In the genomic region with DNA sequence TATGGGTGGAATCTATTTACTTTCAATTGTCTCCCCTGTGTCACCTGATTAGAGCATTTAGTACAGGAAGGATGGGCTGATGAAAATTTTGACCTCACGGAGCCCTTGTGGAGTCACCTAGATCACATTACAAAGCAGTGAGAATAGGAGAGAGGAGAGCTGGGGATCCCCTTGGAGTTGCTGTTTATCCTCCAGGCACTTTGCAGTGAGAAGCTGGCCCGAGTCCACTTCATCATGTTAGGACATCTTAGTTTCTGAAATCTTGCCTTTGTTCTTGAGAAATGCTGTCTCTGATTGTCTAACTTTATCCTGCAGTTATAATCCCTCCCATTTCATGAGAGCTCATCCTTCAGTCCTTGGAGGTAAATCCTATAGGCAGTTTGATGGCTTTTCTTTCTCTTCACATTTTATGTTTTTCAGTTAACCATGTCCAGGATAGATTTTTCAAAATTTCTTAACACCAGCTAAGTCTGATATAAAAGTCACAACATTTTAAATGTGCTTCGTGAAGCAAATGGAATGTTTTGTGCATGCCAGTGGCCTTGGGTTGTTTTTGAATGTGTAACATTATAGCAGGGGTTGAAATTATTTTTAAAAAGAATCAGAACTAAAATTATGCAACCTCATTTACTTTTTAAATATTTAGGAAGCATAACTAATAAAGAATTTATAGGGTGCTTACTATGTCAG, we compare ENCODE assay signal across 10 cellular contexts.
DNase-seq lines count a peak whose midpoint lies in the region; ATAC-seq and TF ChIP-seq lines count a peak whose summit lies in the region.
"Had no signal": no experiment of that assay in that cellular context is flagged by ENCODE, and none has a peak within 500 bp of the region (broad histone marks: within the 10 kb centered on the region; RNA-seq: fewer than 3 reads in every experiment).

No MANE protein-coding gene starts in this region.

- intact Hi-C loops in CD14-positive monocyte (cut with micrococcal nuclease) = no loop called here

- no peak overlapping the region for H3K27ac Mint-ChIP-seq in CD14-positive monocyte

- H3K4me1 Mint-ChIP-seq in CD14-positive monocyte = peaks cover 2% of the 10 kb centered on the region

- ATAC-seq in esophagus mucosa = peak; percentile 79

- H3K4me3 ChIP-seq in skeletal muscle cell (ENCODE audit: low read depth, low read length) = no peak overlapping the region
- H3K4me3 ChIP-seq: SK-N-MC had no signal

- DNase-seq in EL (peak; percentile 79), NCI-H2196 treated with DMSO at 0.1 percent for 48 hours (lab: John Stamatoyannopoulos, UW; ENCODE audit: unreplicated experiment) (peak; percentile 14), skeletal muscle cell (ENCODE audit: low read depth) (peak; percentile 71), dermis blood vessel endothelial cell (no peak), NCI-H187 treated with DMSO at 0.1 percent for 48 hours (lab: John Stamatoyannopoulos, UW) (no peak), CD14-positive monocyte (ENCODE audit: low spot score) (no peak)
- no peak for DNase-seq in NK-92 treated with Interleukin-12 subunit alpha and Interleukin-12 subunit beta, amount 100 ng/mL, for 24 hours (lab: John Stamatoyannopoulos, UW)
- DNase-seq: posterior cingulate gyrus had no signal

- H3K36me3 Mint-ChIP-seq in CD14-positive monocyte = no peaks in the 10 kb centered on the region

- no peak overlapping the region for H3K4me3 Mint-ChIP-seq in CD14-positive monocyte

- TF ChIP-seq CTCF in CD14-positive monocyte (IDR thresholded peaks at IDR 0.05) = no peak

- H3K27me3 Mint-ChIP-seq in CD14-positive monocyte (ENCODE audit: low read depth in 3 of 3) = peaks cover 2 to 5% (median 3%) of the 10 kb centered on the region in 3 donors

- peaks cover 0 to 8% (median 0%) of the 10 kb centered on the region in 7 donors for H3K9me3 Mint-ChIP-seq in CD14-positive monocyte

Comparison
In these comparisons a context has a peak if more than half of its experiments do, and no peak if none do; other contexts are left out.
1. DNase-seq: peak in EL (single experiment), NCI-H2196 treated with DMSO at 0.1 percent for 48 hours (single experiment) and skeletal muscle cell (single experiment); none in NK-92 treated with Interleukin-12 subunit alpha and Interleukin-12 subunit beta, amount 100 ng/mL, for 24 hours (single experiment), dermis blood vessel endothelial cell (single experiment), NCI-H187 treated with DMSO at 0.1 percent for 48 hours (single experiment) and CD14-positive monocyte (single experiment).